ENCODE assay signal across 12 cellular contexts in genomic region chr17:75344664-75345063, GRCh38. TPM values are rescaled to one million over a fixed set of nuclear protein-coding genes. Genes with fewer than 3 reads are reported as not detected.
A peak's percentile ranks its signal among the peaks of the same experiment; 100 is the strongest.
DNase-seq lines count a peak whose midpoint lies in the region; ATAC-seq and TF ChIP-seq lines count a peak whose summit lies in the region.
"Had no signal": no experiment of that assay in that cellular context is flagged by ENCODE, and none has a peak within 500 bp of the region (broad histone marks: within the 10 kb centered on the region; RNA-seq: fewer than 3 reads in every experiment).

No MANE protein-coding gene starts in this region.

- TF ChIP-seq RAD21 in IMR-90 (IDR thresholded peaks at IDR 0.05; ENCODE audit: low read length) = no peak

- H3K4me2 ChIP-seq in IMR-90 (ENCODE audit: low read depth, low read length) (no peak overlapping the region), OCI-LY7 (ENCODE audit: low read length) (peak overlapping the region; percentile 84)

- H3K4me3 ChIP-seq in IMR-90 (ENCODE audit: insufficient read depth, low read depth, low read length) (no peak overlapping the region), OCI-LY7 (ENCODE audit: low read depth, low read length, poor library complexity, severe bottlenecking) (peak overlapping the region; percentile 49), body of pancreas (no peak overlapping the region), left lung (no peak overlapping the region)
- H3K4me3 ChIP-seq: lung, tibial artery had no signal

- no peak overlapping the region for H4K8ac ChIP-seq in IMR-90 (ENCODE audit: low read depth in 2 of 2, low read length in 2 of 2)

- H3K27me3 ChIP-seq in IMR-90 (ENCODE audit: control insufficient read depth, insufficient read depth, low read length) = no peaks in the 10 kb centered on the region
- H3K27me3 ChIP-seq in body of pancreas = no peaks in the 10 kb centered on the region
- no peaks in the 10 kb centered on the region for H3K27me3 ChIP-seq in left lung
- H3K27me3 ChIP-seq: tibial artery had no signal

- H3K9me3 Mint-ChIP-seq in activated naive CD8-positive, alpha-beta T cell treated with anti-CD3 and anti-CD28 coated beads for 36 hours = peaks cover 2% of the 10 kb centered on the region

- no peak overlapping the region for H4K91ac ChIP-seq in IMR-90 (ENCODE audit: insufficient read depth, low read depth, low read length)

- H3K14ac ChIP-seq in IMR-90 (replicated peaks; ENCODE audit: low read depth, low read length) = no peak overlapping the region

- no peaks in the 10 kb centered on the region for H3K27me3 Mint-ChIP-seq in activated naive CD8-positive, alpha-beta T cell treated with anti-CD3 and anti-CD28 coated beads for 36 hours

- no peak overlapping the region for H4K5ac ChIP-seq in IMR-90 (ENCODE audit: low read depth, low read length)

- H3K9me3 ChIP-seq in IMR-90 (ENCODE audit: control insufficient read depth, insufficient read depth, low read length) = no peaks in the 10 kb centered on the region
- no peaks in the 10 kb centered on the region for H3K9me3 ChIP-seq in OCI-LY7 (ENCODE audit: low read length)
- no peaks in the 10 kb centered on the region for H3K9me3 ChIP-seq in body of pancreas
- H3K9me3 ChIP-seq in left lung = no peaks in the 10 kb centered on the region
- H3K9me3 ChIP-seq: tibial artery had no signal

- DNase-seq in IMR-90 (peak; percentile 36), OCI-LY7 (ENCODE audit: low spot score) (peak; percentile 84), body of pancreas (no peak), left lung (no peak)
- peak; percentile 14 for DNase-seq in activated naive CD8-positive, alpha-beta T cell treated with anti-CD3 and anti-CD28 coated beads for 36 hours
- peak; percentile 48 for DNase-seq in stimulated activated CD4-positive, alpha-beta T cell treated with anti-CD3 and anti-CD28 coated beads, Interleukin-4, amount 100 ng/mL, for 24 hours
- DNase-seq: NCI-H187 treated with DMSO at 0.1 percent for 48 hours, tibial artery had no signal

- H3K18ac ChIP-seq in IMR-90 (ENCODE audit: low read depth, low read length) = no peak overlapping the region

- H4K20me1 ChIP-seq in IMR-90 (ENCODE audit: insufficient read depth, low read length) (peaks cover 78% of the 10 kb centered on the region), OCI-LY7 (ENCODE audit: insufficient read depth, low read length) (peaks cover 11% of the 10 kb centered on the region)

- H3K79me1 ChIP-seq in IMR-90 (ENCODE audit: low read depth in 1 of 2, low read length in 2 of 2) = peaks cover 55 to 88% of the 10 kb centered on the region in 2 experiments

- H3K27ac ChIP-seq in IMR-90 (ENCODE audit: insufficient read depth, low read length) = no peak overlapping the region
- peak overlapping the region; percentile 94 for H3K27ac ChIP-seq in OCI-LY7 (ENCODE audit: low read depth, low read length, poor library complexity, severe bottlenecking)
- no peak overlapping the region for H3K27ac ChIP-seq in body of pancreas
- H3K27ac ChIP-seq in left lung = peak overlapping the region in 1 of 2 donors; percentile 59
- H3K27ac ChIP-seq: tibial artery had no signal

- peak; percentile 18 for ATAC-seq in IMR-90 (ENCODE audit: low read depth)
- no peak for ATAC-seq in body of pancreas
- ATAC-seq in GM18867 (IDR thresholded peaks at IDR 0.05; ENCODE audit: unreplicated experiment) = no peak
- ATAC-seq in left lung = no peak
- ATAC-seq in HG02938 (IDR thresholded peaks at IDR 0.05; ENCODE audit: unreplicated experiment) = no peak
- ATAC-seq: SK-N-SH treated with all-trans-retinoic acid at 6 μM for 48 hours had no signal

- in situ Hi-C loops in IMR-90 (cut with MboI; ENCODE audit: low sequenced_read_pairs) = no loop called here

- no peak for TF ChIP-seq CTCF in IMR-90 (conservative IDR thresholded peaks at IDR 0.05; ENCODE audit: low read depth, low read length)
- no peak for TF ChIP-seq CTCF in OCI-LY7 (conservative IDR thresholded peaks at IDR 0.05; ENCODE audit: low read length)
- TF ChIP-seq CTCF in body of pancreas (IDR thresholded peaks at IDR 0.05) = no peak
- TF ChIP-seq CTCF in left lung (IDR thresholded peaks at IDR 0.05) = no peak

- POLR2A ChIA-PET in IMR-90 (lab: Charles Lee; ENCODE audit: unreplicated experiment) = no interaction called here
- POLR2A ChIA-PET in OCI-LY7 (lab: Charles Lee) = interaction anchor here (0.9 to 16.4 kb wide), 23 partner anchors 8 to 74 kb away, joined by 3 to 393 read pairs (median 8); partner anchors contain the start of genes GRB2, MIF4GD and SLC25A19

- CTCF ChIA-PET in IMR-90 (lab: Yijun Ruan, JAX) (no interaction called here), OCI-LY7 (lab: Charles Lee; ENCODE audit: unreplicated experiment) (interaction anchor here (0.8 to 2.0 kb wide), 3 partner anchors 9 to 25 kb away, joined by 3 to 10 read pairs (median 3); no protein-coding TSS in a partner anchor)

- H2BK120ac ChIP-seq in IMR-90 (ENCODE audit: low read depth, low read length) = no peak overlapping the region

- TF ChIP-seq POLR2A in IMR-90 (IDR thresholded peaks at IDR 0.05; ENCODE audit: low read depth, low read length) (no peak), body of pancreas (IDR thresholded peaks at IDR 0.05) (no peak)

- H3K9me1 ChIP-seq in IMR-90 (ENCODE audit: insufficient read depth, low read length) = peaks cover 24% of the 10 kb centered on the region

- no peak overlapping the region for H3K56ac ChIP-seq in IMR-90 (ENCODE audit: extremely low read depth, insufficient read depth, low read length)

- peak overlapping the region; percentile 88 for H3K27ac Mint-ChIP-seq in activated naive CD8-positive, alpha-beta T cell treated with anti-CD3 and anti-CD28 coated beads for 36 hours

- H3K4me1 ChIP-seq in IMR-90 (ENCODE audit: control insufficient read depth, insufficient read depth, low read length) (peaks cover 7% of the 10 kb centered on the region), OCI-LY7 (ENCODE audit: insufficient read depth, low read length, poor library complexity, severe bottlenecking) (peaks cover 85% of the 10 kb centered on the region), body of pancreas (peaks cover 49% of the 10 kb centered on the region), left lung (peaks cover 13 to 100% of the 10 kb centered on the region in 2 donors)

- H3K9me2 ChIP-seq in OCI-LY7 (ENCODE audit: insufficient read depth, low read length) = no peaks in the 10 kb centered on the region

- BruUV-seq in IMR-90 (replicated peaks; lab: Mats Ljungman, UMichigan) (no TSS peak), OCI-LY7 (replicated peaks; lab: Mats Ljungman, UMichigan) (no TSS peak)

- peak overlapping the region; percentile 3 for H3K4me3 Mint-ChIP-seq in activated naive CD8-positive, alpha-beta T cell treated with anti-CD3 and anti-CD28 coated beads for 36 hours

- intact Hi-C loops in IMR-90 (cut with micrococcal nuclease) (no loop called here), OCI-LY7 (cut with micrococcal nuclease; ENCODE audit: unreplicated experiment) (loop anchor here (1.0 kb wide), 4 partner anchors 8 to 60 kb away; no protein-coding TSS in a partner anchor), body of pancreas (cut with DNase I) (no loop called here), left lung (cut with DNase I) (loop anchor here in 1 of 2 donors (10.0 kb wide), 1 partner anchor 50 kb away; no protein-coding TSS in a partner anchor)

- dilution Hi-C loops in IMR-90 (cut with HindIII; ENCODE audit: low sequenced_read_pairs, unreplicated experiment) = no loop called here

- no peak overlapping the region for H2AK5ac ChIP-seq in IMR-90 (ENCODE audit: low read depth, low read length)

- H2AFZ ChIP-seq in IMR-90 (replicated peaks; ENCODE audit: low read length, poor library complexity) (no peak overlapping the region), OCI-LY7 (ENCODE audit: low read length) (no peak overlapping the region)

- H3K4ac ChIP-seq in IMR-90 (ENCODE audit: low read depth, low read length) = no peak overlapping the region

- no peak overlapping the region for H2BK15ac ChIP-seq in IMR-90 (ENCODE audit: low read depth, low read length)

- H3K9ac ChIP-seq in IMR-90 (ENCODE audit: low read depth, low read length) = no peak overlapping the region

- H3K4me1 Mint-ChIP-seq in activated naive CD8-positive, alpha-beta T cell treated with anti-CD3 and anti-CD28 coated beads for 36 hours = peaks cover 88% of the 10 kb centered on the region

- peaks cover 6% of the 10 kb centered on the region for H3K36me3 Mint-ChIP-seq in activated naive CD8-positive, alpha-beta T cell treated with anti-CD3 and anti-CD28 coated beads for 36 hours

- H3K36me3 ChIP-seq in IMR-90 (ENCODE audit: control insufficient read depth, insufficient read depth, low read length) = peaks cover 1% of the 10 kb centered on the region; the same call in 1 of the 2 replicates
- peaks cover 33% of the 10 kb centered on the region for H3K36me3 ChIP-seq in OCI-LY7 (ENCODE audit: insufficient read depth, low read length)
- no peaks in the 10 kb centered on the region for H3K36me3 ChIP-seq in body of pancreas (replicated peaks in 1 of 2; ENCODE audit: insufficient read depth in 1 of 2, low read depth in 2 of 2)
- no peaks in the 10 kb centered on the region for H3K36me3 ChIP-seq in left lung
- H3K36me3 ChIP-seq: tibial artery had no signal

- H3K23ac ChIP-seq in IMR-90 (ENCODE audit: low read depth, low read length) = no peak overlapping the region

- 94% methylated on average over 3 of the region's 5 CpGs; no CpG with 5 or more reads in 1 of the 2 experiments for WGBS in IMR-90 (ENCODE audit: extremely low coverage in 2 of 2, insufficient read length in 1 of 2), 2 experiments
- 89 to 90% methylated on average over 5 of the region's 5 CpGs for WGBS in body of pancreas, 2 donors

- H2BK20ac ChIP-seq in IMR-90 (ENCODE audit: low read depth, low read length) = no peak overlapping the region

- H2AK9ac ChIP-seq in IMR-90 (replicated peaks; ENCODE audit: low read depth, low read length, poor library complexity) = no peak overlapping the region

- H2BK5ac ChIP-seq in IMR-90 (ENCODE audit: low read depth, low read length, poor library complexity, severe bottlenecking) = no peak overlapping the region

- peaks cover 94% of the 10 kb centered on the region for H3K79me2 ChIP-seq in OCI-LY7 (ENCODE audit: insufficient read depth, low read depth, low read length)

TF ChIP-seq in IMR-90, 13 proteins besides CTCF, POLR2A, EP300 and RAD21 (continues in another document):
- no peak for TF ChIP-seq FOS (IDR thresholded peaks at IDR 0.05; ENCODE audit: low read depth, low read length)
- TF ChIP-seq RFX5 (IDR thresholded peaks at IDR 0.05; ENCODE audit: low read depth, low read length) = no peak
- no peak for TF ChIP-seq MAFK (IDR thresholded peaks at IDR 0.05; ENCODE audit: low read depth, low read length)
- no peak for TF ChIP-seq BHLHE40 (IDR thresholded peaks at IDR 0.05; ENCODE audit: low read depth, low read length)
- TF ChIP-seq SMC3 (IDR thresholded peaks at IDR 0.05; ENCODE audit: low read depth, low read length) = no peak

RNA-seq across cellular contexts. Expression of gene SLC25A19, which starts 55.4 kb away (rescaled TPM):
- total RNA-seq in IMR-90 (2012; rRNA removed) (8.3 and 9.1 TPM in 2 replicates), OCI-LY7 (2022) (118 and 144 TPM in 2 replicates), body of pancreas (1 to 10 TPM; 7.6 to 8.3 TPM), left lung (10 to 100 TPM; 17.7 to 29.7 TPM)
- polyA plus RNA-seq in IMR-90 (2012; rRNA removed) = 9.2 and 10.1 TPM in 2 replicates
- 6.8 and 8.2 TPM in 2 replicates for polyA plus RNA-seq in IMR-90 (2012; cell fraction: cytosol; rRNA removed)
- 7.1 and 9.9 TPM in 2 replicates for polyA plus RNA-seq in IMR-90 (2012; cell fraction: nucleus; rRNA removed; ENCODE audit: low replicate concordance)
- 113 TPM in 2 replicates for total RNA-seq in OCI-LY7 (2014; rRNA removed; shearing (Covaris generic))
- 100 to 1,000 TPM; 103 to 107 TPM for total RNA-seq in activated naive CD8-positive, alpha-beta T cell treated with anti-CD3 and anti-CD28 coated beads for 36 hours

Comparison
In these comparisons a context has a peak if more than half of its experiments do, and no peak if none do; other contexts are left out.
1. DNase-seq: peak in IMR-90 (single experiment), OCI-LY7 (single experiment), activated naive CD8-positive, alpha-beta T cell treated with anti-CD3 and anti-CD28 coated beads for 36 hours (single experiment) and stimulated activated CD4-positive, alpha-beta T cell treated with anti-CD3 and anti-CD28 coated beads, Interleukin-4, amount 100 ng/mL, for 24 hours (single experiment); none in body of pancreas (0 of 4) and left lung (0 of 2).